In genomic region chr1:183636783-183637182, GRCh38 we compare ENCODE assay signal across 1 cellular context.
TF ChIP-seq lines count a peak whose summit lies in the region.

No MANE protein-coding gene starts in this region.

TF ChIP-seq in HepG2, 621 proteins besides CTCF, POLR2A, EP300 and RAD21:
- TF ChIP-seq HNF4A (CRISPR knock-in tag; IDR thresholded peaks at IDR 0.05) (0 out of 2 replicates have a peak, but pooled peaks have one; percentile 4), ZNF567 (CRISPR knock-in tag; IDR thresholded peaks at IDR 0.05; ENCODE audit: borderline replicate concordance) (no peak), NCOR1 (IDR thresholded peaks at IDR 0.05; ENCODE audit: borderline replicate concordance, low read length) (no peak)
- TF ChIP-seq, protein P1, sequence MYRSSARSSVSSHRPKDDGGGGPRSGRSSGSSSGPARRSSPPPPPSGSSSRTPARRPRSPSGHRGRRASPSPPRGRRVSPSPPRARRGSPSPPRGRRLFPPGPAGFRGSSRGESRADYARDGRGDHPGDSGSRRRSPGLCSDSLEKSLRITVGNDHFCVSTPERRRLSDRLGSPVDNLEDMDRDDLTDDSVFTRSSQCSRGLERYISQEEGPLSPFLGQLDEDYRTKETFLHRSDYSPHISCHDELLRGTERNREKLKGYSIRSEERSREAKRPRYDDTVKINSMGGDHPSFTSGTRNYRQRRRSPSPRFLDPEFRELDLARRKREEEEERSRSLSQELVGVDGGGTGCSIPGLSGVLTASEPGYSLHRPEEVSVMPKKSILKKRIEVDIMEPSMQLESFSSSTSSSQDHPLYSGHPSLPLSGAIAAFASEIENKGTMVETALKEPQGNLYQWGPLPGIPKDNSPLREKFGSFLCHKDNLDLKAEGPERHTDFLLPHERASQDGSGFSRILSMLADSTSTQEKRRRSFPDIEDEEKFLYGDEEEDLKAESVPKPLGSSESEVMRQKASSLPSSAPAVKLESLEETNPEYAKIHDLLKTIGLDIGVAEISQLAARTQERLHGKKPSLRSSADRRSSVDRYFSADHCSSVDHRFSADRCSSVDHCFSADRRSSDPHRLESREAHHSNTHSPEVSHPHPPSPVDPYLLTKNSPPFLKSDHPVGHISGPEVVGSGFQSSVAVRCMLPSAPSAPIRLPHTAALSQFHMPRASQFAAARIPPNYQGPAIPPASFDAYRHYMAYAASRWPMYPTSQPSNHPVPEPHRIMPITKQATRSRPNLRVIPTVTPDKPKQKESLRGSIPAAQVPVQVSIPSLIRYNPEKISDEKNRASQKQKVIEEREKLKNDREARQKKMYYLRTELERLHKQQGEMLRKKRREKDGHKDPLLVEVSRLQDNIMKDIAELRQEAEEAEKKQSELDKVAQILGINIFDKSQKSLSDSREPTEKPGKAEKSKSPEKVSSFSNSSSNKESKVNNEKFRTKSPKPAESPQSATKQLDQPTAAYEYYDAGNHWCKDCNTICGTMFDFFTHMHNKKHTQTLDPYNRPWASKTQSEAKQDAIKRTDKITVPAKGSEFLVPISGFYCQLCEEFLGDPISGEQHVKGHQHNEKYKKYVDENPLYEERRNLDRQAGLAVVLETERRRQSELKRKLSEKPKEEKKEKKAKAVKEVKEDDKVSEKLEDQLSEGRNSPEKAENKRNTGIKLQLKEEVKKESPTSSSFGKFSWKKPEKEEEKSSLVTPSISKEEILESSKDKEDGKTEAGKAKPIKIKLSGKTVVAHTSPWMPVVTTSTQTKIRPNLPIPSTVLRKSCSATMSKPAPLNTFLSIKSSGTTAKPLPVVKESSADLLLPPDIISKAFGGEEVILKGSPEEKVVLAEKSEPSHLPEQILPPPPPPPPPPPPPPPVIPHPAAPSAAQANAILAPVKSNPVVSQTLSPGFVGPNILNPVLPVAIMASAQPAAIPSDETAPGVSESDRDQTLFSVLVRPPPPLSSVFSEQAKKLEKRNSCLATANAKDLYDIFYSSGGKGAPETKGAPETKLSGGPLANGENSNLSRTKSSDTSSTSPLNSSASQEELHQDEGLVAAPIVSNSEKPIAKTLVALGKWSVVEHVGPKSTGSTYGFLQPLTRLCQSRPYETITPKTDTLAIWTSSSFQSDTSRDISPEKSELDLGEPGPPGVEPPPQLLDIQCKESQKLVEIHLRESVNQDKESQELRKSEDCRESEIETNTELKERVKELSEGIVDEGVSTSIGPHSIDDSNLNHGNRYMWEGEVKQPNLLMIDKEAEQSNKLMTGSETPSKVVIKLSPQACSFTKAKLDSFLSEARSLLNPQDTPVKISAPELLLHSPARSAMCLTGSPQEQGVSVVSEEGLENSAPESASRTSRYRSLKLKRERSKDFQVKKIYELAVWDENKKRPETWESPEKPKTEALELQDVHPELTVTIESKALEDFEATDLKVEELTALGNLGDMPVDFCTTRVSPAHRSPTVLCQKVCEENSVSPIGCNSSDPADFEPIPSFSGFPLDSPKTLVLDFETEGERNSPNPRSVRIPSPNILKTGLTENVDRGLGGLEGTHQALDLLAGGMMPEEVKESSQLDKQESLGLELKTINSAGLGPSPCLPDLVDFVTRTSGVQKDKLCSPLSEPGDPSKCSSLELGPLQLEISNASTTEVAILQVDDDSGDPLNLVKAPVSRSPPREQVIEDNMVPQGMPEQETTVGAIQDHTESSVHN (CRISPR knock-in tag; IDR thresholded peaks at IDR 0.05), result no peak
- TF ChIP-seq, protein P2, sequence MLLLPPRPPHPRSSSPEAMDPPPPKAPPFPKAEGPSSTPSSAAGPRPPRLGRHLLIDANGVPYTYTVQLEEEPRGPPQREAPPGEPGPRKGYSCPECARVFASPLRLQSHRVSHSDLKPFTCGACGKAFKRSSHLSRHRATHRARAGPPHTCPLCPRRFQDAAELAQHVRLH (CRISPR knock-in tag; IDR thresholded peaks at IDR 0.05; ENCODE audit: borderline replicate concordance, low read depth), result no peak
